ENCODE assay signal across 1 cellular context in the genomic region with DNA sequence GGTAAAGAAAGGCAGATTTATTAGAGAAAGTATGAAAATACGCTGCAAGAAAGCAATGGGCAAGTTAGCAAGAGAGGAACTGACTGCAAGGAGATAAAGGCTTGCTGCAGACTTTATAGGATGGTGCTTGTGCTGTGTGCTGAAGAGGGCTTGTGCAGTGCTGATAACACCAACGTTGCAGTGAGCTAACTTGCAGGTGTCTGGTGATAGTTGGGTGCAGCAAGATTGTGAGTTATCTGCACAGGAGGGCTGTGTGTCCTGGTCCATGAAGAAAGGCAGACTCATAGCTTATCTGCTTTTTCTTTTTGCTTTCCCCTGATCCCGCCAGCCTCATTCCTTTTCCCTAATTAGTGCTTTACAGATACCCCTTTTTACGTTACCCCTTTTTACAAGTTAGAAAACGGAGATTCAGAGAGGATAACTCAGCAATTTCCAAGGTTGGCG.
A peak's percentile ranks its signal among the peaks of the same experiment; 100 is the strongest.
TF ChIP-seq lines count a peak whose summit lies in the region.

No MANE protein-coding gene starts in this region.

TF ChIP-seq in K562, 482 proteins besides CTCF, POLR2A, EP300 and RAD21 (continued from another document and continues in another):
- TF ChIP-seq, protein P1, sequence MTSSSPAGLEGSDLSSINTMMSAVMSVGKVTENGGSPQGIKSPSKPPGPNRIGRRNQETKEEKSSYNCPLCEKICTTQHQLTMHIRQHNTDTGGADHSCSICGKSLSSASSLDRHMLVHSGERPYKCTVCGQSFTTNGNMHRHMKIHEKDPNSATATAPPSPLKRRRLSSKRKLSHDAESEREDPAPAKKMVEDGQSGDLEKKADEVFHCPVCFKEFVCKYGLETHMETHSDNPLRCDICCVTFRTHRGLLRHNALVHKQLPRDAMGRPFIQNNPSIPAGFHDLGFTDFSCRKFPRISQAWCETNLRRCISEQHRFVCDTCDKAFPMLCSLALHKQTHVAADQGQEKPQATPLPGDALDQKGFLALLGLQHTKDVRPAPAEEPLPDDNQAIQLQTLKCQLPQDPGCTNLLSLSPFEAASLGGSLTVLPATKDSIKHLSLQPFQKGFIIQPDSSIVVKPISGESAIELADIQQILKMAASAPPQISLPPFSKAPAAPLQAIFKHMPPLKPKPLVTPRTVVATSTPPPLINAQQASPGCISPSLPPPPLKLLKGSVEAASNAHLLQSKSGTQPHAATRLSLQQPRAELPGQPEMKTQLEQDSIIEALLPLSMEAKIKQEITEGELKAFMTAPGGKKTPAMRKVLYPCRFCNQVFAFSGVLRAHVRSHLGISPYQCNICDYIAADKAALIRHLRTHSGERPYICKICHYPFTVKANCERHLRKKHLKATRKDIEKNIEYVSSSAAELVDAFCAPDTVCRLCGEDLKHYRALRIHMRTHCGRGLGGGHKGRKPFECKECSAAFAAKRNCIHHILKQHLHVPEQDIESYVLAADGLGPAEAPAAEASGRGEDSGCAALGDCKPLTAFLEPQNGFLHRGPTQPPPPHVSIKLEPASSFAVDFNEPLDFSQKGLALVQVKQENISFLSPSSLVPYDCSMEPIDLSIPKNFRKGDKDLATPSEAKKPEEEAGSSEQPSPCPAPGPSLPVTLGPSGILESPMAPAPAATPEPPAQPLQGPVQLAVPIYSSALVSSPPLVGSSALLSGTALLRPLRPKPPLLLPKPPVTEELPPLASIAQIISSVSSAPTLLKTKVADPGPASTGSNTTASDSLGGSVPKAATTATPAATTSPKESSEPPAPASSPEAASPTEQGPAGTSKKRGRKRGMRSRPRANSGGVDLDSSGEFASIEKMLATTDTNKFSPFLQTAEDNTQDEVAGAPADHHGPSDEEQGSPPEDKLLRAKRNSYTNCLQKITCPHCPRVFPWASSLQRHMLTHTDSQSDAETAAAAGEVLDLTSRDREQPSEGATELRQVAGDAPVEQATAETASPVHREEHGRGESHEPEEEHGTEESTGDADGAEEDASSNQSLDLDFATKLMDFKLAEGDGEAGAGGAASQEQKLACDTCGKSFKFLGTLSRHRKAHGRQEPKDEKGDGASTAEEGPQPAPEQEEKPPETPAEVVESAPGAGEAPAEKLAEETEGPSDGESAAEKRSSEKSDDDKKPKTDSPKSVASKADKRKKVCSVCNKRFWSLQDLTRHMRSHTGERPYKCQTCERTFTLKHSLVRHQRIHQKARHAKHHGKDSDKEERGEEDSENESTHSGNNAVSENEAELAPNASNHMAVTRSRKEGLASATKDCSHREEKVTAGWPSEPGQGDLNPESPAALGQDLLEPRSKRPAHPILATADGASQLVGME (CRISPR knock-in tag; IDR thresholded peaks at IDR 0.05) = no peak
- no peak for TF ChIP-seq GABPB2 (CRISPR knock-in tag; conservative IDR thresholded peaks at IDR 0.05)
- peak; percentile 75 for TF ChIP-seq MYNN (IDR thresholded peaks at IDR 0.05)
- TF ChIP-seq MYNN (CRISPR knock-in tag; IDR thresholded peaks at IDR 0.05) = no peak
- TF ChIP-seq, protein P2, sequence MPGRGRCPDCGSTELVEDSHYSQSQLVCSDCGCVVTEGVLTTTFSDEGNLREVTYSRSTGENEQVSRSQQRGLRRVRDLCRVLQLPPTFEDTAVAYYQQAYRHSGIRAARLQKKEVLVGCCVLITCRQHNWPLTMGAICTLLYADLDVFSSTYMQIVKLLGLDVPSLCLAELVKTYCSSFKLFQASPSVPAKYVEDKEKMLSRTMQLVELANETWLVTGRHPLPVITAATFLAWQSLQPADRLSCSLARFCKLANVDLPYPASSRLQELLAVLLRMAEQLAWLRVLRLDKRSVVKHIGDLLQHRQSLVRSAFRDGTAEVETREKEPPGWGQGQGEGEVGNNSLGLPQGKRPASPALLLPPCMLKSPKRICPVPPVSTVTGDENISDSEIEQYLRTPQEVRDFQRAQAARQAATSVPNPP (IDR thresholded peaks at IDR 0.05; ENCODE audit: borderline replicate concordance, insufficient read depth, insufficient read length) = no peak
- no peak for TF ChIP-seq XRCC4 (IDR thresholded peaks at IDR 0.05; ENCODE audit: extremely low read depth, insufficient read depth, insufficient read length)
- no peak for TF ChIP-seq PRPF4 (IDR thresholded peaks at IDR 0.05; ENCODE audit: insufficient read depth, low read depth, low read length, poor library complexity, severe bottlenecking)
- TF ChIP-seq, protein P3, sequence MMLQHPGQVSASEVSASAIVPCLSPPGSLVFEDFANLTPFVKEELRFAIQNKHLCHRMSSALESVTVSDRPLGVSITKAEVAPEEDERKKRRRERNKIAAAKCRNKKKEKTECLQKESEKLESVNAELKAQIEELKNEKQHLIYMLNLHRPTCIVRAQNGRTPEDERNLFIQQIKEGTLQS (IDR thresholded peaks at IDR 0.05) = peak; percentile 54; the same call in 1 of the 2 replicates
- TF ChIP-seq, protein P3 (CRISPR knock-in tag; conservative IDR thresholded peaks at IDR 0.05) = no peak
- TF ChIP-seq, protein P4, sequence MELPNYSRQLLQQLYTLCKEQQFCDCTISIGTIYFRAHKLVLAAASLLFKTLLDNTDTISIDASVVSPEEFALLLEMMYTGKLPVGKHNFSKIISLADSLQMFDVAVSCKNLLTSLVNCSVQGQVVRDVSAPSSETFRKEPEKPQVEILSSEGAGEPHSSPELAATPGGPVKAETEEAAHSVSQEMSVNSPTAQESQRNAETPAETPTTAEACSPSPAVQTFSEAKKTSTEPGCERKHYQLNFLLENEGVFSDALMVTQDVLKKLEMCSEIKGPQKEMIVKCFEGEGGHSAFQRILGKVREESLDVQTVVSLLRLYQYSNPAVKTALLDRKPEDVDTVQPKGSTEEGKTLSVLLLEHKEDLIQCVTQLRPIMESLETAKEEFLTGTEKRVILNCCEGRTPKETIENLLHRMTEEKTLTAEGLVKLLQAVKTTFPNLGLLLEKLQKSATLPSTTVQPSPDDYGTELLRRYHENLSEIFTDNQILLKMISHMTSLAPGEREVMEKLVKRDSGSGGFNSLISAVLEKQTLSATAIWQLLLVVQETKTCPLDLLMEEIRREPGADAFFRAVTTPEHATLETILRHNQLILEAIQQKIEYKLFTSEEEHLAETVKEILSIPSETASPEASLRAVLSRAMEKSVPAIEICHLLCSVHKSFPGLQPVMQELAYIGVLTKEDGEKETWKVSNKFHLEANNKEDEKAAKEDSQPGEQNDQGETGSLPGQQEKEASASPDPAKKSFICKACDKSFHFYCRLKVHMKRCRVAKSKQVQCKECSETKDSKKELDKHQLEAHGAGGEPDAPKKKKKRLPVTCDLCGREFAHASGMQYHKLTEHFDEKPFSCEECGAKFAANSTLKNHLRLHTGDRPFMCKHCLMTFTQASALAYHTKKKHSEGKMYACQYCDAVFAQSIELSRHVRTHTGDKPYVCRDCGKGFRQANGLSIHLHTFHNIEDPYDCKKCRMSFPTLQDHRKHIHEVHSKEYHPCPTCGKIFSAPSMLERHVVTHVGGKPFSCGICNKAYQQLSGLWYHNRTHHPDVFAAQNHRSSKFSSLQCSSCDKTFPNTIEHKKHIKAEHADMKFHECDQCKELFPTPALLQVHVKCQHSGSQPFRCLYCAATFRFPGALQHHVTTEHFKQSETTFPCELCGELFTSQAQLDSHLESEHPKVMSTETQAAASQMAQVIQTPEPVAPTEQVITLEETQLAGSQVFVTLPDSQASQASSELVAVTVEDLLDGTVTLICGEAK (IDR thresholded peaks at IDR 0.05) = no peak
- TF ChIP-seq, protein P4 (CRISPR knock-in tag; IDR thresholded peaks at IDR 0.05) = no peak
- peak; percentile 62 for TF ChIP-seq MEIS2 (IDR thresholded peaks at IDR 0.05; ENCODE audit: partially characterized antibody)
- TF ChIP-seq HDAC6 (IDR thresholded peaks at IDR 0.05; ENCODE audit: low read depth, low read length) = no peak
- TF ChIP-seq ZNF507 (tag; conservative IDR thresholded peaks at IDR 0.05) = no peak
- TF ChIP-seq LCOR (CRISPR knock-in tag; IDR thresholded peaks at IDR 0.05) = peak; percentile 67; the same call in 1 of the 2 replicates
- peak; percentile 76; the same call in 1 of the 2 replicates for TF ChIP-seq ZNF311 (CRISPR knock-in tag; IDR thresholded peaks at IDR 0.05)
- peak; percentile 73 for TF ChIP-seq DACH1 (IDR thresholded peaks at IDR 0.05; ENCODE audit: partially characterized antibody)
- TF ChIP-seq MYBL2 (IDR thresholded peaks at IDR 0.05; ENCODE audit: low read depth) = peak; percentile 18; the same call in 1 of the 2 replicates
- TF ChIP-seq MYBL2 (CRISPR knock-in tag; IDR thresholded peaks at IDR 0.05; ENCODE audit: borderline replicate concordance) = no peak
- TF ChIP-seq, protein P5, sequence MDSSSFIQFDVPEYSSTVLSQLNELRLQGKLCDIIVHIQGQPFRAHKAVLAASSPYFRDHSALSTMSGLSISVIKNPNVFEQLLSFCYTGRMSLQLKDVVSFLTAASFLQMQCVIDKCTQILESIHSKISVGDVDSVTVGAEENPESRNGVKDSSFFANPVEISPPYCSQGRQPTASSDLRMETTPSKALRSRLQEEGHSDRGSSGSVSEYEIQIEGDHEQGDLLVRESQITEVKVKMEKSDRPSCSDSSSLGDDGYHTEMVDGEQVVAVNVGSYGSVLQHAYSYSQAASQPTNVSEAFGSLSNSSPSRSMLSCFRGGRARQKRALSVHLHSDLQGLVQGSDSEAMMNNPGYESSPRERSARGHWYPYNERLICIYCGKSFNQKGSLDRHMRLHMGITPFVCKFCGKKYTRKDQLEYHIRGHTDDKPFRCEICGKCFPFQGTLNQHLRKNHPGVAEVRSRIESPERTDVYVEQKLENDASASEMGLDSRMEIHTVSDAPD (CRISPR knock-in tag; IDR thresholded peaks at IDR 0.05) = no peak
- TF ChIP-seq ZNF23 (CRISPR knock-in tag; IDR thresholded peaks at IDR 0.05) = no peak
- TF ChIP-seq ZBTB1 (CRISPR knock-in tag; IDR thresholded peaks at IDR 0.05; ENCODE audit: borderline replicate concordance, low read depth) = no peak
- TF ChIP-seq U2AF1 (optimal IDR thresholded peaks at IDR 0.05; ENCODE audit: low read depth, low read length) = no peak
- no peak for TF ChIP-seq ZNF282 (CRISPR knock-in tag; IDR thresholded peaks at IDR 0.05)
- no peak for TF ChIP-seq EHMT2 (IDR thresholded peaks at IDR 0.05)
- no peak for TF ChIP-seq ETS2 (tag; IDR thresholded peaks at IDR 0.05; ENCODE audit: borderline replicate concordance, poor library complexity, severe bottlenecking)
- TF ChIP-seq, protein P6, sequence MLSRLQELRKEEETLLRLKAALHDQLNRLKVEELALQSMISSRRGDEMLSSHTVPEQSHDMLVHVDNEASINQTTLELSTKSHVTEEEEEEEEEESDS (CRISPR knock-in tag; IDR thresholded peaks at IDR 0.05) = no peak
- peak; percentile 98 for TF ChIP-seq FOXM1 (IDR thresholded peaks at IDR 0.05; ENCODE audit: low read depth)
- TF ChIP-seq FOXM1 (CRISPR knock-in tag; IDR thresholded peaks at IDR 0.05; ENCODE audit: low read depth) = no peak
- no peak for TF ChIP-seq NFXL1 (CRISPR knock-in tag; IDR thresholded peaks at IDR 0.05)
- TF ChIP-seq SNIP1 (IDR thresholded peaks at IDR 0.05; ENCODE audit: low read depth) = no peak
- no peak for TF ChIP-seq RBM15 (IDR thresholded peaks at IDR 0.05; ENCODE audit: insufficient read depth, low read length)
- TF ChIP-seq, protein P7, sequence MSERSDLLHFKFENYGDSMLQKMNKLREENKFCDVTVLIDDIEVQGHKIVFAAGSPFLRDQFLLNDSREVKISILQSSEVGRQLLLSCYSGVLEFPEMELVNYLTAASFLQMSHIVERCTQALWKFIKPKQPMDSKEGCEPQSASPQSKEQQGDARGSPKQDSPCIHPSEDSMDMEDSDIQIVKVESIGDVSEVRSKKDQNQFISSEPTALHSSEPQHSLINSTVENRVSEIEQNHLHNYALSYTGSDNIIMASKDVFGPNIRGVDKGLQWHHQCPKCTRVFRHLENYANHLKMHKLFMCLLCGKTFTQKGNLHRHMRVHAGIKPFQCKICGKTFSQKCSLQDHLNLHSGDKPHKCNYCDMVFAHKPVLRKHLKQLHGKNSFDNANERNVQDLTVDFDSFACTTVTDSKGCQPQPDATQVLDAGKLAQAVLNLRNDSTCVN (CRISPR knock-in tag; IDR thresholded peaks at IDR 0.05) = no peak
- TF ChIP-seq SAFB2 (IDR thresholded peaks at IDR 0.05; ENCODE audit: borderline replicate concordance, low read depth, low read length, severe bottlenecking) = no peak
- TF ChIP-seq CEBPB (tag; IDR thresholded peaks at IDR 0.05) = peak; percentile 69
- no peak for TF ChIP-seq ZNF12 (CRISPR knock-in tag; IDR thresholded peaks at IDR 0.05)
- TF ChIP-seq, protein P8, sequence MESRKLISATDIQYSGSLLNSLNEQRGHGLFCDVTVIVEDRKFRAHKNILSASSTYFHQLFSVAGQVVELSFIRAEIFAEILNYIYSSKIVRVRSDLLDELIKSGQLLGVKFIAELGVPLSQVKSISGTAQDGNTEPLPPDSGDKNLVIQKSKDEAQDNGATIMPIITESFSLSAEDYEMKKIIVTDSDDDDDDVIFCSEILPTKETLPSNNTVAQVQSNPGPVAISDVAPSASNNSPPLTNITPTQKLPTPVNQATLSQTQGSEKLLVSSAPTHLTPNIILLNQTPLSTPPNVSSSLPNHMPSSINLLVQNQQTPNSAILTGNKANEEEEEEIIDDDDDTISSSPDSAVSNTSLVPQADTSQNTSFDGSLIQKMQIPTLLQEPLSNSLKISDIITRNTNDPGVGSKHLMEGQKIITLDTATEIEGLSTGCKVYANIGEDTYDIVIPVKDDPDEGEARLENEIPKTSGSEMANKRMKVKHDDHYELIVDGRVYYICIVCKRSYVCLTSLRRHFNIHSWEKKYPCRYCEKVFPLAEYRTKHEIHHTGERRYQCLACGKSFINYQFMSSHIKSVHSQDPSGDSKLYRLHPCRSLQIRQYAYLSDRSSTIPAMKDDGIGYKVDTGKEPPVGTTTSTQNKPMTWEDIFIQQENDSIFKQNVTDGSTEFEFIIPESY (CRISPR knock-in tag; IDR thresholded peaks at IDR 0.05) = peak; percentile 28; the same call in 1 of the 2 replicates
- no peak for TF ChIP-seq ZNF77 (CRISPR knock-in tag; IDR thresholded peaks at IDR 0.05)
- TF ChIP-seq IFI16 (CRISPR knock-in tag; IDR thresholded peaks at IDR 0.05) = no peak
- no peak for TF ChIP-seq ADNP (tag; IDR thresholded peaks at IDR 0.05)
